In the genomic region with DNA sequence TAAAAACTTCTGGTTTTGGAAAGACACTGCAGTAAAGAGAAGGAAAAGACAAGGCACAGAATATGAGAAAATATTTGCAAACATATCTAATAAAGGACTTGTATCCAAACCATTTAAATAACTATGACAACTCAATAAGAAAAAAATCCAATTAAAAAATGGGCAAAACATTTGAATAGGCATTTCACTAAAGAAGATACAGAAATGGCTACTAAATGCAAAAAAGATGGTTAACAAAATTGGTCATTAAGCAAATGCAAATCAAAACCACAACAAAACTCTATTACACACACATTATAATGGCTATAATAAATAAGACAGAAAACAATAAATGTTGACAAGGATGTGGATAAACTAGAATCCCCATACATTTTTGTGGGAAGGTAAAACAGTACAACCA, we compare ENCODE assay signal across 9 cellular contexts.
"Had no signal": no experiment of that assay in that cellular context is flagged by ENCODE, and none has a peak within 500 bp of the region (broad histone marks: within the 10 kb centered on the region; RNA-seq: fewer than 3 reads in every experiment).

No MANE protein-coding gene starts in this region.

- H3K4me3 ChIP-seq: GM23338 had no signal

- ATAC-seq: GM23338 had no signal

- FAIRE-seq: H1, H54, HTR-8/SVneo had no signal

- H3K27ac ChIP-seq: KMS-11 had no signal

- DNase-seq: H9, HCEC 1CT, IMR-90, KBM-7 had no signal
